ENCODE assay signal across 20 cellular contexts in genomic region chr2:235729182-235729929, GRCh38.
"Had no signal": no experiment of that assay in that cellular context is flagged by ENCODE, and none has a peak within 500 bp of the region (broad histone marks: within the 10 kb centered on the region; RNA-seq: fewer than 3 reads in every experiment).

No MANE protein-coding gene starts in this region.

- ATAC-seq: activated CD8-positive, alpha-beta T cell treated with anti-CD3 and anti-CD28 coated beads, Interleukin-2, amount 10 ng/mL, durations not matched to agents 7 days and 5 days; activated naive CD8-positive, alpha-beta T cell treated with anti-CD3 and anti-CD28 coated beads, Interleukin-2, amount 50 U/mL, for 24 hours; left colon; lower lobe of right lung; T-cell had no signal

- H3K9me3 ChIP-seq: lower lobe of right lung, mucosa of descending colon, suprapubic skin, transverse colon had no signal

- FAIRE-seq: urothelium cell line had no signal

- DNase-seq: activated CD4-positive, alpha-beta T cell treated with anti-CD3 and anti-CD28 coated beads for 1 hour; activated CD4-positive, alpha-beta T cell treated with anti-CD3 and anti-CD28 coated beads, Interleukin-2, amount 50 U/mL, for 1 hour; activated CD8-positive, alpha-beta T cell treated with anti-CD3 and anti-CD28 coated beads, Interleukin-2, amount 10 ng/mL, durations not matched to agents 7 days and 5 days; activated gamma-delta T cell; activated naive CD4-positive, alpha-beta T cell treated with anti-CD3 and anti-CD28 coated beads, Interleukin-2, amount 50 U/mL, for 16 hours; activated naive CD8-positive, alpha-beta T cell treated with anti-CD3 and anti-CD28 coated beads, Interleukin-2, amount 50 U/mL, for 24 hours; dermis blood vessel endothelial cell; effector memory CD4-positive, alpha-beta T cell; foreskin melanocyte; left colon; lower lobe of right lung; mesendoderm; mucosa of descending colon; naive B cell; stimulated activated CD4-positive, alpha-beta T cell treated with anti-CD3 and anti-CD28 coated beads, Interleukin-1b, Interleukin-23, amount 100 ng/mL, for 48 hours; T-cell; transverse colon; WERI-Rb-1 had no signal

- H3K36me3 ChIP-seq: lower lobe of right lung, suprapubic skin, transverse colon had no signal

- H3K4me3 ChIP-seq: lower lobe of right lung, mucosa of descending colon, suprapubic skin, transverse colon had no signal

- H3K27ac ChIP-seq: lower lobe of right lung, transverse colon, WERI-Rb-1 had no signal

- H3K27me3 ChIP-seq: suprapubic skin, transverse colon had no signal
